Comparison of ENCODE assay signal across 17 cellular contexts in genomic region chr19:3193256-3194062, GRCh38. TPM values are rescaled to one million over a fixed set of nuclear protein-coding genes. Genes with fewer than 3 reads are reported as not detected.
A peak's percentile ranks its signal among the peaks of the same experiment; 100 is the strongest.
DNase-seq lines count a peak whose midpoint lies in the region; ATAC-seq and TF ChIP-seq lines count a peak whose summit lies in the region.
"Had no signal": no experiment of that assay in that cellular context is flagged by ENCODE, and none has a peak within 500 bp of the region (broad histone marks: within the 10 kb centered on the region; RNA-seq: fewer than 3 reads in every experiment).

No MANE protein-coding gene starts in this region.

- H3K36me3 Mint-ChIP-seq in CD14-positive monocyte (peaks cover 29 to 58% of the 10 kb centered on the region in 2 donors), chondrocyte (ENCODE audit: low read depth) (peaks cover 6% of the 10 kb centered on the region), glutamatergic neuron (ENCODE audit: unreplicated experiment) (no peaks in the 10 kb centered on the region)

- intact Hi-C loops in CD14-positive monocyte (cut with micrococcal nuclease): no loop called here

- ATAC-seq in GM18867 (IDR thresholded peaks at IDR 0.05; ENCODE audit: unreplicated experiment): no peak
- no peak for ATAC-seq in HG03354 (IDR thresholded peaks at IDR 0.05; ENCODE audit: poor library complexity, severe bottlenecking, unreplicated experiment)
- ATAC-seq: heart left ventricle had no signal

- no peaks in the 10 kb centered on the region for H3K9me3 Mint-ChIP-seq in CD14-positive monocyte
- no peaks in the 10 kb centered on the region for H3K9me3 Mint-ChIP-seq in chondrocyte (ENCODE audit: low read depth)
- H3K9me3 Mint-ChIP-seq in glutamatergic neuron (ENCODE audit: unreplicated experiment): no peaks in the 10 kb centered on the region
- H3K9me3 Mint-ChIP-seq: neural crest cell had no signal

- H3K27me3 Mint-ChIP-seq in CD14-positive monocyte (ENCODE audit: low read depth in 3 of 3) (peaks cover 0 to 2% (median 0%) of the 10 kb centered on the region in 3 donors), chondrocyte (ENCODE audit: low read depth) (no peaks in the 10 kb centered on the region), glutamatergic neuron (ENCODE audit: unreplicated experiment) (peaks cover 5% of the 10 kb centered on the region)

- H3K4me3 Mint-ChIP-seq in CD14-positive monocyte: peak overlapping the region in 1 of 2 donors; percentile 21
- H3K4me3 Mint-ChIP-seq in chondrocyte (ENCODE audit: unreplicated experiment): no peak overlapping the region
- H3K4me3 Mint-ChIP-seq in glutamatergic neuron (ENCODE audit: unreplicated experiment): no peak overlapping the region
- H3K4me3 Mint-ChIP-seq: neural crest cell had no signal

- DNase-seq in CD14-positive monocyte (ENCODE audit: low spot score) (no peak), MV-4-11 (lab: John Stamatoyannopoulos, UW) (peak; percentile 92), chondrocyte (ENCODE audit: low spot score) (peak; percentile 88), glutamatergic neuron (no peak)
- DNase-seq: ACHN; effector memory CD4-positive, alpha-beta T cell; islet precursor cell; mesendoderm; NCI-H1436 treated with DMSO at 0.1 percent for 48 hours had no signal

- H3K4me1 Mint-ChIP-seq in CD14-positive monocyte: peaks cover 30% of the 10 kb centered on the region
- peaks cover under 1% of the 10 kb centered on the region for H3K4me1 Mint-ChIP-seq in chondrocyte (ENCODE audit: low read depth)
- H3K4me1 Mint-ChIP-seq in glutamatergic neuron (ENCODE audit: low read depth, unreplicated experiment): peaks cover 2% of the 10 kb centered on the region
- H3K4me1 Mint-ChIP-seq: neural crest cell had no signal

- TF ChIP-seq CTCF in CD14-positive monocyte (IDR thresholded peaks at IDR 0.05) (no peak), chondrocyte (IDR thresholded peaks at IDR 0.05) (no peak), glutamatergic neuron (IDR thresholded peaks at IDR 0.05; ENCODE audit: partially characterized antibody, unreplicated experiment) (no peak)

- H3K27ac Mint-ChIP-seq in CD14-positive monocyte (peak overlapping the region in 4 of 7 donors; percentile 36 to 81 (median 62)), chondrocyte (ENCODE audit: unreplicated experiment) (no peak overlapping the region), glutamatergic neuron (ENCODE audit: unreplicated experiment) (no peak overlapping the region)

RNA-seq across cellular contexts. Expression of gene NCLN, which starts 7.7 kb away (rescaled TPM):
- polyA plus RNA-seq in CD14-positive monocyte: 10 to 100 TPM; 28.6 to 34.5 TPM
- total RNA-seq in chondrocyte (80.7 to 97.1 TPM (median 82.5 TPM) in 3 replicates), glutamatergic neuron (ENCODE audit: unreplicated experiment) (54.4 TPM)

RNA-seq across cellular contexts. Expression of gene S1PR4, which starts 14.9 kb away (rescaled TPM):
- 100 to 1,000 TPM; 105 to 131 TPM for polyA plus RNA-seq in CD14-positive monocyte
- total RNA-seq in chondrocyte (not detected in 3 replicates), glutamatergic neuron (ENCODE audit: unreplicated experiment) (not detected)
- total RNA-seq: neural crest cell, RPMI7951, vagina had no signal

RNA-seq across cellular contexts. Expression of gene CELF5, which starts 31.0 kb away (rescaled TPM):
- polyA plus RNA-seq in CD14-positive monocyte: not detected
- 0.22 to 0.31 TPM in 2 of 3 replicates, not detected in the other for total RNA-seq in chondrocyte
- 12.5 TPM for total RNA-seq in glutamatergic neuron (ENCODE audit: unreplicated experiment)
- total RNA-seq: cardiac septum, heart left ventricle, RPMI7951, vagina had no signal
- polyA plus RNA-seq: heart left ventricle had no signal

RNA-seq across cellular contexts. Expression of gene GNA15, which starts 57.6 kb away (rescaled TPM):
- 10 to 100 TPM; 38.7 to 41.3 TPM for polyA plus RNA-seq in CD14-positive monocyte
- total RNA-seq in chondrocyte: not detected in 3 replicates
- not detected for total RNA-seq in glutamatergic neuron (ENCODE audit: unreplicated experiment)
- total RNA-seq: neural crest cell, renal cortical epithelial cell had no signal

Comparison
In these comparisons a context has a peak if more than half of its experiments do, and no peak if none do; other contexts are left out.
1. DNase-seq: peak in MV-4-11 (single experiment) and chondrocyte (single experiment); none in CD14-positive monocyte (single experiment) and glutamatergic neuron (single experiment).
2. H3K27ac Mint-ChIP-seq: peak in CD14-positive monocyte (4 of 7); none in chondrocyte (single experiment) and glutamatergic neuron (single experiment).
3. RNA of gene CELF5, which starts 31.0 kb away (total RNA-seq): 12.5 TPM in glutamatergic neuron (single experiment); 0.22 to 0.31 TPM in chondrocyte; every median in the first group is over 10 times any median in the second.